Comparison of ENCODE assay signal across 16 cellular contexts in the genomic region with DNA sequence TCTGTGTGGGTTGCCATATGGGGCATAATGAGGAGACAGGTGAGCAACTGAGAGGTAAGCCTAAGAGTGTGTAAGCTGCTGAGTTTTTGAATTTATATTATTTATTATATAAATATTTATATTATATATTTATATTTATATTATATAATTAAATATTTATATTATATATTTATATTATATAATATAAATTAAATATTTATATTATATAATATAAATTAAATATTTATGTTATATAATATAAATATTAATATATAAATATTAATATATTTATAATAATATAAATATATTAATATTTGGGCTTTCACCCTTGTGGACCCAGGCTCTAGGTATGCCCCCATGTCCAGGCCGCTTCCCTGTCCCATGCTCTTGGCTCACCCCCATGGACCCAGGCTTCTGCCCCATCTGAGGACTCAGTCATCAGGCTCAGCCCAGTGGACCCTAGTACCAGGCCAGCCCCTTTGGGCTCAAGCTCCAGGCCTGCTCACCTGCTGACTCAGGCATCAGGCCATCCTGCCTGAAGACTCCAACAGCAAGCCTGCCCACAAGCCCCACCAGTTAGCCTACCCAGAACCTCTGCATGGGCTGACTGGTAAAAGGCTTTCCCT.
DNase-seq lines count a peak whose midpoint lies in the region; ATAC-seq and FAIRE-seq lines count a peak whose summit lies in the region.
"Had no signal": no experiment of that assay in that cellular context is flagged by ENCODE, and none has a peak within 500 bp of the region (broad histone marks: within the 10 kb centered on the region; RNA-seq: fewer than 3 reads in every experiment).

No MANE protein-coding gene starts in this region.

- peaks cover 0 to 3% of the 10 kb centered on the region in 2 donors for H3K4me1 ChIP-seq in small intestine (ENCODE audit: control insufficient read depth in 2 of 2, insufficient read depth in 1 of 2, low read depth in 1 of 2, low read length in 1 of 2)

- ATAC-seq in HG02870 (IDR thresholded peaks at IDR 0.05; ENCODE audit: unreplicated experiment) (no peak), HG03469 (IDR thresholded peaks at IDR 0.05; ENCODE audit: unreplicated experiment) (no peak)
- ATAC-seq: GM12878 had no signal

- H3K4me3 ChIP-seq in small intestine (ENCODE audit: low read depth in 1 of 2, low read length in 2 of 2) = no peak overlapping the region
- H3K4me3 ChIP-seq: BLaER1, GM12878 had no signal

- H3K36me3 ChIP-seq in small intestine (ENCODE audit: control insufficient read depth in 2 of 2, insufficient read depth in 2 of 2, low read length in 2 of 2) = no peaks in the 10 kb centered on the region
- H3K36me3 ChIP-seq: BLaER1 had no signal

- FAIRE-seq in A204.1 (lab: Jason Lieb, UNC) = peak; percentile 95
- peak; percentile 69 for FAIRE-seq in TTC549 (lab: Jason Lieb, UNC)
- FAIRE-seq in frontal cortex (lab: Jason Lieb, UNC) = peak; percentile 64
- FAIRE-seq in small intestine (lab: Jason Lieb, UNC) = peak; percentile 91
- FAIRE-seq: GM12878, H1, HTR-8/SVneo had no signal

- 92 to 97% (median 95%) methylated on average over 1 of the region's 1 CpG for WGBS in small intestine, 3 donors

- no peak overlapping the region for H3K27ac ChIP-seq in small intestine (ENCODE audit: low read depth in 1 of 2, low read length in 1 of 2)
- H3K27ac ChIP-seq: 22Rv1, BLaER1 had no signal

- no peaks in the 10 kb centered on the region for H3K27me3 ChIP-seq in small intestine (ENCODE audit: control insufficient read depth in 2 of 2, insufficient read depth in 2 of 2, low read length in 2 of 2)
- H3K27me3 ChIP-seq: BLaER1 had no signal

- H3K9me3 ChIP-seq in small intestine (ENCODE audit: control insufficient read depth, low read depth) = no peaks in the 10 kb centered on the region

- no peak for DNase-seq in frontal cortex (ENCODE audit: low spot score in 2 of 2)
- DNase-seq in small intestine = no peak
- no peak for DNase-seq in NCI-H1694 treated with DMSO at 0.1 percent for 48 hours (lab: John Stamatoyannopoulos, UW)
- DNase-seq: CD4-positive, alpha-beta memory T cell; DMS153; DMS79 treated with DMSO at 0.1 percent for 48 hours; H9 had no signal
